Comparison of ENCODE assay signal across 10 cellular contexts in genomic region chr9:133164209-133164590, GRCh38. TPM values are rescaled to one million over a fixed set of nuclear protein-coding genes. Genes with fewer than 3 reads are reported as not detected.
A peak's percentile ranks its signal among the peaks of the same experiment; 100 is the strongest.
DNase-seq lines count a peak whose midpoint lies in the region; ATAC-seq, FAIRE-seq and TF ChIP-seq lines count a peak whose summit lies in the region.
"Had no signal": no experiment of that assay in that cellular context is flagged by ENCODE, and none has a peak within 500 bp of the region (broad histone marks: within the 10 kb centered on the region; RNA-seq: fewer than 3 reads in every experiment).

No MANE protein-coding gene starts in this region.

- peaks cover 14% of the 10 kb centered on the region for H3K27me3 ChIP-seq in astrocyte (ENCODE audit: insufficient read depth, low read length)
- no peaks in the 10 kb centered on the region for H3K27me3 ChIP-seq in lower lobe of right lung (ENCODE audit: low read depth)
- peaks cover 0 to 25% of the 10 kb centered on the region in 2 donors for H3K27me3 ChIP-seq in tibial artery
- no peaks in the 10 kb centered on the region for H3K27me3 ChIP-seq in SK-N-SH (ENCODE audit: insufficient read depth)

- H3K4me1 ChIP-seq in astrocyte (ENCODE audit: insufficient read depth, low read length) (peaks cover 2% of the 10 kb centered on the region), lower lobe of right lung (peaks cover 28% of the 10 kb centered on the region), tibial artery (peaks cover 0 to 16% (median 14%) of the 10 kb centered on the region in 4 donors), SK-N-SH (ENCODE audit: control insufficient read depth in 1 of 2, insufficient read depth in 2 of 2, low read depth in 1 of 2, low read length in 1 of 2) (peaks cover 0 to 5% of the 10 kb centered on the region in 2 experiments; a peak in 1 of 4 replicates)

- no peak overlapping the region for H3K27ac Mint-ChIP-seq in activated T-cell treated with anti-CD3 and anti-CD28 coated beads, Interleukin-2, amount 50 U/mL, for 72 hours
- H3K27ac Mint-ChIP-seq in astrocyte (ENCODE audit: unreplicated experiment): peak overlapping the region; percentile 58

- H3K9me3 ChIP-seq in astrocyte (ENCODE audit: insufficient read depth, low read depth, low read length) (no peaks in the 10 kb centered on the region), lower lobe of right lung (no peaks in the 10 kb centered on the region), tibial artery (no peaks in the 10 kb centered on the region), SK-N-SH (no peaks in the 10 kb centered on the region)

- no peaks in the 10 kb centered on the region for H3F3A ChIP-seq in SK-N-SH (replicated peaks; ENCODE audit: insufficient read depth)

- no peaks in the 10 kb centered on the region for H3K9me3 Mint-ChIP-seq in activated T-cell treated with anti-CD3 and anti-CD28 coated beads, Interleukin-2, amount 50 U/mL, for 72 hours
- no peaks in the 10 kb centered on the region for H3K9me3 Mint-ChIP-seq in astrocyte (ENCODE audit: unreplicated experiment)

- no peak for DNase-seq in activated T-cell treated with anti-CD3 and anti-CD28 coated beads, Interleukin-2, amount 50 U/mL, for 72 hours
- DNase-seq in activated T-cell treated with anti-CD3 and anti-CD28 coated beads, Interleukin-2, amount 50 U/mL, for 1 hour: no peak
- DNase-seq in astrocyte (ENCODE audit: low read depth): no peak
- DNase-seq in lower lobe of right lung: no peak
- peak in 1 of 2 donors; percentile 55 for DNase-seq in tibial artery
- DNase-seq in NCI-H82 (lab: John Stamatoyannopoulos, UW): no peak
- DNase-seq in SK-N-SH: no peak
- DNase-seq: NCI-H1048 had no signal

- H2AFZ ChIP-seq in astrocyte (ENCODE audit: low read depth, low read length) (peak overlapping the region; percentile 86), SK-N-SH (ENCODE audit: low read depth) (no peak overlapping the region)

- no peak for ATAC-seq in activated T-cell treated with anti-CD3 and anti-CD28 coated beads, Interleukin-2, amount 50 U/mL, for 72 hours (replicated peaks in 1 of 2)
- ATAC-seq in lower lobe of right lung (no peak), HG03469 (IDR thresholded peaks at IDR 0.05; ENCODE audit: unreplicated experiment) (no peak)

- no peaks in the 10 kb centered on the region for H3K36me3 Mint-ChIP-seq in activated T-cell treated with anti-CD3 and anti-CD28 coated beads, Interleukin-2, amount 50 U/mL, for 72 hours (ENCODE audit: insufficient read depth in 2 of 2)
- peaks cover 4% of the 10 kb centered on the region for H3K36me3 Mint-ChIP-seq in astrocyte (ENCODE audit: low read depth, unreplicated experiment)

- peaks cover 10% of the 10 kb centered on the region for H3K4me1 Mint-ChIP-seq in activated T-cell treated with anti-CD3 and anti-CD28 coated beads, Interleukin-2, amount 50 U/mL, for 72 hours (ENCODE audit: low read depth)
- peaks cover 15% of the 10 kb centered on the region for H3K4me1 Mint-ChIP-seq in astrocyte (ENCODE audit: low read depth, unreplicated experiment)

- intact Hi-C loops in lower lobe of right lung (cut with DNase I) (no loop called here), tibial artery (cut with DNase I; ENCODE audit: low total_unique reads) (no loop called here)

- no peak for TF ChIP-seq CTCF in astrocyte (IDR thresholded peaks at IDR 0.05; ENCODE audit: insufficient read depth, low read depth, low read length)
- TF ChIP-seq CTCF in lower lobe of right lung (IDR thresholded peaks at IDR 0.05): no peak
- TF ChIP-seq CTCF in tibial artery (IDR thresholded peaks at IDR 0.05): no peak
- no peak for TF ChIP-seq CTCF in SK-N-SH (IDR thresholded peaks at IDR 0.05)

- CTCF ChIA-PET in SK-N-SH (lab: Yijun Ruan, JAX): interaction anchor here (0.6 to 1.1 kb wide), 6 partner anchors 15 to 121 kb away, joined by 3 to 4 read pairs (median 3); no protein-coding TSS in a partner anchor

- H3K4me2 ChIP-seq in astrocyte (ENCODE audit: low read length): peak overlapping the region; percentile 88
- no peak overlapping the region for H3K4me2 ChIP-seq in SK-N-SH

- H3K36me3 ChIP-seq in astrocyte (ENCODE audit: insufficient read depth, low read length) (no peaks in the 10 kb centered on the region), lower lobe of right lung (peaks cover 12% of the 10 kb centered on the region), tibial artery (peaks cover 0 to 7% (median 0%) of the 10 kb centered on the region in 3 donors), SK-N-SH (replicated peaks in 1 of 2; ENCODE audit: control insufficient read depth in 1 of 2, insufficient read depth in 2 of 2, low read length in 1 of 2) (no peaks in the 10 kb centered on the region)

- POLR2A ChIA-PET in SK-N-SH (lab: Yijun Ruan, JAX): interaction anchor here (0.6 to 0.7 kb wide), 3 partner anchors 50 to 1560 kb away, joined by 3 to 5 read pairs (median 3); no protein-coding TSS in a partner anchor

- H3K9ac ChIP-seq in astrocyte (ENCODE audit: low read length) (peak overlapping the region; percentile 58), SK-N-SH (no peak overlapping the region)

- no peaks in the 10 kb centered on the region for H4K20me1 ChIP-seq in astrocyte (ENCODE audit: insufficient read depth, low read length)
- H4K20me1 ChIP-seq in SK-N-SH (ENCODE audit: insufficient read depth): no peaks in the 10 kb centered on the region

- H3K4me3 ChIP-seq in astrocyte (ENCODE audit: insufficient read depth, low read depth, low read length): no peak overlapping the region
- H3K4me3 ChIP-seq in lower lobe of right lung: peak overlapping the region; percentile 76
- peak overlapping the region; percentile 54 to 55 for H3K4me3 ChIP-seq in tibial artery
- peak overlapping the region in 1 of 2 experiments; percentile 42; a peak in 2 of 4 replicates for H3K4me3 ChIP-seq in SK-N-SH (ENCODE audit: low read depth in 2 of 2, low read length in 1 of 2)

- WGBS in SK-N-SH (ENCODE audit: low lambda C conversion rate): 76% methylated on average over 12 of the region's 13 CpGs

- no peak for TF ChIP-seq RAD21 in SK-N-SH (IDR thresholded peaks at IDR 0.05; ENCODE audit: low read length)

- FAIRE-seq in astrocyte (lab: Jason Lieb, UNC): no peak

- H3K27ac ChIP-seq in astrocyte (ENCODE audit: low read depth, low read length): no peak overlapping the region
- peak overlapping the region; percentile 81 for H3K27ac ChIP-seq in lower lobe of right lung
- H3K27ac ChIP-seq in tibial artery: peak overlapping the region; percentile 60 to 64
- no peak overlapping the region for H3K27ac ChIP-seq in SK-N-SH (ENCODE audit: low read depth in 2 of 2, low read length in 1 of 2)

- no peaks in the 10 kb centered on the region for H3K27me3 Mint-ChIP-seq in activated T-cell treated with anti-CD3 and anti-CD28 coated beads, Interleukin-2, amount 50 U/mL, for 72 hours (ENCODE audit: low read depth)
- peaks cover 3% of the 10 kb centered on the region for H3K27me3 Mint-ChIP-seq in astrocyte (ENCODE audit: low read depth, unreplicated experiment)

- no peaks in the 10 kb centered on the region for H3K9me2 ChIP-seq in SK-N-SH

- TF ChIP-seq EP300 in SK-N-SH (IDR thresholded peaks at IDR 0.05; ENCODE audit: borderline replicate concordance in 1 of 2, low read depth in 1 of 2, low read length in 1 of 2): no peak

- H3K79me2 ChIP-seq in astrocyte (ENCODE audit: insufficient read depth, low read length) (no peaks in the 10 kb centered on the region), SK-N-SH (ENCODE audit: insufficient read depth) (no peaks in the 10 kb centered on the region)

- peak overlapping the region; percentile 81 to 85 for H3K4me3 Mint-ChIP-seq in activated T-cell treated with anti-CD3 and anti-CD28 coated beads, Interleukin-2, amount 50 U/mL, for 72 hours
- peak overlapping the region; percentile 82 for H3K4me3 Mint-ChIP-seq in astrocyte (ENCODE audit: unreplicated experiment)

TF ChIP-seq in SK-N-SH, 30 proteins besides CTCF, POLR2A, EP300 and RAD21 (continues in another document):
- no peak for TF ChIP-seq NFIC (IDR thresholded peaks at IDR 0.05; ENCODE audit: borderline replicate concordance)
- TF ChIP-seq CHD2 (IDR thresholded peaks at IDR 0.05; ENCODE audit: low read length, partially characterized antibody): no peak
- no peak for TF ChIP-seq YY1 (IDR thresholded peaks at IDR 0.05; ENCODE audit: low read depth)
- TF ChIP-seq EZH2phosphoT487 (IDR thresholded peaks at IDR 0.05; ENCODE audit: borderline replicate concordance, low read depth): no peak
- TF ChIP-seq FOSL2 (IDR thresholded peaks at IDR 0.05; ENCODE audit: borderline replicate concordance, low read depth): no peak

RNA-seq across cellular contexts. Expression of gene GBGT1, which starts 0.5 kb away (rescaled TPM):
- 1 to 10 TPM in 1 of 2 donors, under 1 TPM in 1; 0.86 to 2.0 TPM for total RNA-seq in activated T-cell treated with anti-CD3 and anti-CD28 coated beads, Interleukin-2, amount 50 U/mL, for 72 hours
- 8.4 and 8.5 TPM in 2 replicates for total RNA-seq in astrocyte
- total RNA-seq in lower lobe of right lung: 38.5 TPM
- polyA plus RNA-seq in SK-N-SH (2012; rRNA removed): 0.45 and 0.51 TPM in 2 replicates
- polyA plus RNA-seq in SK-N-SH (2012; cell fraction: cytosol; rRNA removed): 0.22 and 0.30 TPM in 2 replicates
- polyA plus RNA-seq in SK-N-SH (2012; cell fraction: nucleus; rRNA removed): 1.1 and 1.7 TPM in 2 replicates

RNA-seq across cellular contexts. Expression of gene RALGDS, which starts 43.2 kb away (rescaled TPM):
- 10 to 100 TPM; 50.7 to 78.2 TPM for total RNA-seq in activated T-cell treated with anti-CD3 and anti-CD28 coated beads, Interleukin-2, amount 50 U/mL, for 72 hours
- total RNA-seq in astrocyte (41.2 and 46.6 TPM in 2 replicates), lower lobe of right lung (71.1 TPM)
- polyA plus RNA-seq in SK-N-SH (2012; rRNA removed): 64.1 and 64.7 TPM in 2 replicates
- polyA plus RNA-seq in SK-N-SH (2012; cell fraction: cytosol; rRNA removed): 29.8 and 47.9 TPM in 2 replicates
- polyA plus RNA-seq in SK-N-SH (2012; cell fraction: nucleus; rRNA removed): 152 and 169 TPM in 2 replicates

RNA-seq across cellular contexts. Expression of gene OBP2B, which starts 44.9 kb away (rescaled TPM):
- total RNA-seq in activated T-cell treated with anti-CD3 and anti-CD28 coated beads, Interleukin-2, amount 50 U/mL, for 72 hours: not detected
- total RNA-seq in astrocyte (not detected in 2 replicates), lower lobe of right lung (not detected)
- polyA plus RNA-seq in SK-N-SH (2012; rRNA removed): not detected in 2 replicates
- not detected in 2 replicates for polyA plus RNA-seq in SK-N-SH (2012; cell fraction: cytosol; rRNA removed)
- polyA plus RNA-seq in SK-N-SH (2012; cell fraction: nucleus; rRNA removed): not detected in 2 replicates
- total RNA-seq: subcutaneous adipose tissue had no signal

Comparison
In these comparisons a context has a peak if more than half of its experiments do, and no peak if none do; other contexts are left out.
1. H3K27ac ChIP-seq: peak in lower lobe of right lung (single experiment) and tibial artery (2 of 2); none in astrocyte (single experiment) and SK-N-SH (0 of 2).